ENCODE assay signal across 1 cellular context in genomic region chr19:35557539-35558399, GRCh38.
A peak's percentile ranks its signal among the peaks of the same experiment; 100 is the strongest.
TF ChIP-seq lines count a peak whose summit lies in the region.

No MANE protein-coding gene starts in this region.

TF ChIP-seq in HepG2, 621 proteins besides CTCF, POLR2A, EP300 and RAD21:
- TF ChIP-seq ZNF296 (CRISPR knock-in tag; conservative IDR thresholded peaks at IDR 0.05) (no peak), MYC (CRISPR knock-in tag; IDR thresholded peaks at IDR 0.05; ENCODE audit: borderline replicate concordance) (0 out of 2 replicates have a peak, but pooled peaks have one; percentile 24), ZFP90 (CRISPR knock-in tag; IDR thresholded peaks at IDR 0.05; ENCODE audit: borderline replicate concordance) (0 out of 2 replicates have a peak, but pooled peaks have one; percentile 28), KDM1A (CRISPR knock-in tag; IDR thresholded peaks at IDR 0.05) (no peak), FOSL2 (CRISPR knock-in tag; IDR thresholded peaks at IDR 0.05) (no peak), HNF1A (IDR thresholded peaks at IDR 0.05; ENCODE audit: low read depth) (no peak), HNF1A (CRISPR knock-in tag; IDR thresholded peaks at IDR 0.05; ENCODE audit: borderline replicate concordance) (no peak), ZNF672 (CRISPR knock-in tag; IDR thresholded peaks at IDR 0.05) (0 out of 2 replicates have a peak, but pooled peaks have one; percentile 5), MTA1 (CRISPR knock-in tag; IDR thresholded peaks at IDR 0.05; ENCODE audit: borderline replicate concordance) (0 out of 2 replicates have a peak, but pooled peaks have one; percentile 19), STAG1 (CRISPR knock-in tag; IDR thresholded peaks at IDR 0.05) (peak; percentile 41; the same call in 1 of the 2 replicates), ZNF260 (CRISPR knock-in tag; IDR thresholded peaks at IDR 0.05; ENCODE audit: borderline replicate concordance, low read depth) (no peak), ZC3H13 (CRISPR knock-in tag; IDR thresholded peaks at IDR 0.05) (peak; percentile 54; the same call in 1 of the 2 replicates), ZNF383 (CRISPR knock-in tag; IDR thresholded peaks at IDR 0.05; ENCODE audit: borderline replicate concordance) (no peak), ZNF558 (CRISPR knock-in tag; IDR thresholded peaks at IDR 0.05; ENCODE audit: borderline replicate concordance) (no peak), ZBTB7B (CRISPR knock-in tag; IDR thresholded peaks at IDR 0.05) (no peak), ZBTB33 (CRISPR knock-in tag; IDR thresholded peaks at IDR 0.05) (peak; percentile 91), ZNF570 (CRISPR knock-in tag; IDR thresholded peaks at IDR 0.05; ENCODE audit: borderline replicate concordance) (no peak), ZFP41 (CRISPR knock-in tag; IDR thresholded peaks at IDR 0.05; ENCODE audit: borderline replicate concordance) (no peak), ZNF761 (CRISPR knock-in tag; conservative IDR thresholded peaks at IDR 0.05) (no peak), ZNF234 (CRISPR knock-in tag; conservative IDR thresholded peaks at IDR 0.05) (no peak), ZFX (CRISPR knock-in tag; IDR thresholded peaks at IDR 0.05; ENCODE audit: low read depth) (peak; percentile 63), ZNF687 (CRISPR knock-in tag; IDR thresholded peaks at IDR 0.05) (peak; percentile 68), SOX6 (IDR thresholded peaks at IDR 0.05) (no peak), SOX6 (CRISPR knock-in tag; IDR thresholded peaks at IDR 0.05) (0 out of 2 replicates have a peak, but pooled peaks have one; percentile 12), KLF12 (CRISPR knock-in tag; IDR thresholded peaks at IDR 0.05; ENCODE audit: borderline replicate concordance) (peak; percentile 42; the same call in 1 of the 2 replicates), ZFY (CRISPR knock-in tag; IDR thresholded peaks at IDR 0.05) (peak; percentile 47; the same call in 1 of the 2 replicates), NR2C2 (CRISPR knock-in tag; IDR thresholded peaks at IDR 0.05; ENCODE audit: borderline replicate concordance) (peak; percentile 42; the same call in 1 of the 2 replicates), ZBTB38 (CRISPR knock-in tag; IDR thresholded peaks at IDR 0.05) (peak; percentile 48; the same call in 1 of the 2 replicates), PHF20 (CRISPR knock-in tag; IDR thresholded peaks at IDR 0.05) (no peak), ATRX (CRISPR knock-in tag; IDR thresholded peaks at IDR 0.05; ENCODE audit: borderline replicate concordance) (no peak), HMGXB4 (CRISPR knock-in tag; IDR thresholded peaks at IDR 0.05; ENCODE audit: borderline replicate concordance in 1 of 2, low read depth in 1 of 2) (0 out of 4 replicates have a peak, but pooled peaks of 1 of the 2 experiments have one; percentile 23), ESRRA (CRISPR knock-in tag; IDR thresholded peaks at IDR 0.05; ENCODE audit: low read depth) (0 out of 2 replicates have a peak, but pooled peaks have one; percentile 42), NFKB2 (CRISPR knock-in tag; IDR thresholded peaks at IDR 0.05; ENCODE audit: borderline replicate concordance) (no peak), ZBTB7A (CRISPR knock-in tag; IDR thresholded peaks at IDR 0.05) (0 out of 2 replicates have a peak, but pooled peaks have one; percentile 32), ZNF263 (CRISPR knock-in tag; IDR thresholded peaks at IDR 0.05) (peak; percentile 97), ZNF205 (CRISPR knock-in tag; IDR thresholded peaks at IDR 0.05) (no peak), GABPB1 (CRISPR knock-in tag; IDR thresholded peaks at IDR 0.05) (peak; percentile 24; the same call in 1 of the 2 replicates), HOXA3 (CRISPR knock-in tag; IDR thresholded peaks at IDR 0.05) (no peak; the same call in 1 of the 2 replicates), ZNF776 (CRISPR knock-in tag; IDR thresholded peaks at IDR 0.05) (0 out of 2 replicates have a peak, but pooled peaks have one; percentile 49), NONO (IDR thresholded peaks at IDR 0.05) (no peak), NONO (CRISPR knock-in tag; conservative IDR thresholded peaks at IDR 0.05) (0 out of 2 replicates have a peak, but pooled peaks have one; percentile 45), MAX (IDR thresholded peaks at IDR 0.05) (peak; percentile 65), MEF2D (CRISPR knock-in tag; IDR thresholded peaks at IDR 0.05) (no peak)
